ENCODE assay signal across 14 cellular contexts in genomic region chr13:20402881-20403280, GRCh38.
"Had no signal": no experiment of that assay in that cellular context is flagged by ENCODE, and none has a peak within 500 bp of the region (broad histone marks: within the 10 kb centered on the region; RNA-seq: fewer than 3 reads in every experiment).

No MANE protein-coding gene starts in this region.

- ATAC-seq: lower lobe of right lung had no signal

- H3K4me3 Mint-ChIP-seq: activated CD4-positive, alpha-beta T cell treated with anti-CD3 and anti-CD28 coated beads, Interleukin-2, amount 10 ng/mL, durations not matched to agents 7 days and 5 days; activated naive CD4-positive, alpha-beta T cell treated with anti-CD3 and anti-CD28 coated beads, Interleukin-2, amount 10 ng/mL, durations not matched to agents 7 days and 5 days had no signal

- H3K9me3 Mint-ChIP-seq: activated CD4-positive, alpha-beta T cell treated with anti-CD3 and anti-CD28 coated beads, Interleukin-2, amount 10 ng/mL, durations not matched to agents 7 days and 5 days; activated naive CD4-positive, alpha-beta T cell treated with anti-CD3 and anti-CD28 coated beads, Interleukin-2, amount 10 ng/mL, durations not matched to agents 7 days and 5 days; activated T-helper 2 cell treated with anti-CD3 and anti-CD28 coated beads, Interferon-gamma antibody, Interleukin-2, Interleukin-4, amounts not matched to agents 10 μg/mL and 5 μg/mL and 100 μg/mL, durations not matched to agents 14 hours and 24 hours and 36 hours; T-helper 2 cell treated with Interferon-gamma antibody and Interleukin-4, amounts not matched to agents 5 μg/mL and 100 μg/mL, for 36 hours had no signal

- H3K36me3 ChIP-seq: cardiac muscle cell had no signal

- H3K27ac ChIP-seq: adrenal gland, cardiac muscle cell, lower lobe of right lung, tibial nerve had no signal

- H3K27me3 ChIP-seq: adrenal gland, cardiac muscle cell, tibial nerve had no signal

- H3K9me3 ChIP-seq: adrenal gland, lower lobe of right lung, tibial nerve had no signal

- H3K4me1 ChIP-seq: adrenal gland, lower lobe of right lung had no signal

- H3K27ac Mint-ChIP-seq: activated CD4-positive, alpha-beta T cell treated with anti-CD3 and anti-CD28 coated beads, Interleukin-2, amount 10 ng/mL, durations not matched to agents 7 days and 5 days; activated naive CD4-positive, alpha-beta T cell treated with anti-CD3 and anti-CD28 coated beads, Interleukin-2, amount 10 ng/mL, durations not matched to agents 7 days and 5 days; activated T-helper 2 cell treated with anti-CD3 and anti-CD28 coated beads, Interferon-gamma antibody, Interleukin-2, Interleukin-4, amounts not matched to agents 10 μg/mL and 5 μg/mL and 100 μg/mL, durations not matched to agents 14 hours and 24 hours and 36 hours; T-helper 2 cell treated with Interferon-gamma antibody and Interleukin-4, amounts not matched to agents 5 μg/mL and 100 μg/mL, for 36 hours had no signal

- DNase-seq: activated T-cell treated with anti-CD3 and anti-CD28 coated beads for 4 hours; foreskin melanocyte; lower lobe of right lung; midbrain; stimulated activated CD4-positive, alpha-beta T cell treated with anti-CD3 and anti-CD28 coated beads, Interleukin-12 subunit alpha, Interleukin-12 subunit beta, amount 100 ng/mL, for 4 hours; stimulated activated CD4-positive, alpha-beta T cell treated with anti-CD3 and anti-CD28 coated beads, Interleukin-2, amount 100 ng/mL, for 24 hours; substantia nigra had no signal

- H3K4me3 ChIP-seq: adrenal gland, cardiac muscle cell, lower lobe of right lung, tibial nerve had no signal
